ENCODE assay signal across 9 cellular contexts in the genomic region with DNA sequence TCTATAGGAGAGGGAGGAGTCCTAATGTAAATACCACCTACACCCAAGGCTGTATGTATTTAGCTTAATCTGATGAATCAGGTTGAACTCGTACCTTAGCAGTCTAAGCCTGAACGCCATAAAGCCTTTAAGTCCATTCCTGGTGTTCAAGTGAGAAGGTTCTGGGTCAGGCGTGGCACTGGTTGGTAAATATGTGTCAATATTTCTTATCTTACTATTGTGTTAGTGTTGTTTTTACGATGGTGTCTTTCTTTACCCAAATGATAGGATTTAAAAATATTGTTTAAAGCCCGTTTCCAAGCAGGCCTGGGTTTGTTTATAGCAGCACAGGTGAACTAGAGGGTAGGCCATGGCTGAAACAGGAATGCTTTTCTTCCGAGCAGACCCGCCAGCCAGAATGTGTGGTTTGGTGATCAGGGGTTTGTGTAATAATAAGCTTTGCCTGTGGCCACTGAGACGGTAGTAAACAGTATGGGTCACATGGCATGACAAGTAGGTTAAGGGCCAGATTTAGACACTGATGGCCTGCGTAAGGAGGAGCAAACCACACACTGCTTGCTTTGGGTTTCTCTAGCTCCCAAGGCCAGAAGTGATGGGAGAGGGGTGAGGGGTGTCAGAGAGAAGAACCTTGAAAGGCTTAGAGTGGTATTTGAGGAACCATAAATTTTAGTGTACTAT. TPM values are rescaled to one million over a fixed set of nuclear protein-coding genes. Genes with fewer than 3 reads are reported as not detected.
DNase-seq lines count a peak whose midpoint lies in the region; ATAC-seq, FAIRE-seq and TF ChIP-seq lines count a peak whose summit lies in the region.
"Had no signal": no experiment of that assay in that cellular context is flagged by ENCODE, and none has a peak within 500 bp of the region (broad histone marks: within the 10 kb centered on the region; RNA-seq: fewer than 3 reads in every experiment).

No MANE protein-coding gene starts in this region.

- H3K27ac ChIP-seq in duodenal mucosa (ENCODE audit: low read depth, low read length), result peak overlapping the region; percentile 3

- H3K36me3 ChIP-seq in duodenal mucosa (ENCODE audit: control insufficient read depth in 1 of 2, insufficient read depth in 2 of 2, low read length in 2 of 2), result no peaks in the 10 kb centered on the region

- peak overlapping the region; percentile 11 for H3K27ac Mint-ChIP-seq in osteocyte (ENCODE audit: unreplicated experiment)

- peak overlapping the region in 1 of 2 donors; percentile 31 for H3K9ac ChIP-seq in duodenal mucosa (ENCODE audit: low read depth in 1 of 2, low read length in 2 of 2)

- H3K4me1 ChIP-seq in duodenal mucosa (ENCODE audit: control insufficient read depth in 1 of 2, insufficient read depth in 2 of 2, low read length in 2 of 2), result peaks cover 25 to 30% of the 10 kb centered on the region in 2 donors

- TF ChIP-seq POLR2A in H54 (IDR thresholded peaks at IDR 0.05; ENCODE audit: low read depth, low read length), result no peak

- H3K4me1 Mint-ChIP-seq in osteocyte (ENCODE audit: unreplicated experiment), result peaks cover 26% of the 10 kb centered on the region

- no peak for TF ChIP-seq CTCF in osteocyte (IDR thresholded peaks at IDR 0.05)

- no peaks in the 10 kb centered on the region for H3K27me3 ChIP-seq in duodenal mucosa (ENCODE audit: control insufficient read depth in 1 of 2, insufficient read depth in 2 of 2, low read length in 2 of 2)

- peak overlapping the region in 1 of 2 donors; percentile 37 for H3K4me3 ChIP-seq in duodenal mucosa (ENCODE audit: low read depth in 1 of 2, low read length in 2 of 2)

- no peaks in the 10 kb centered on the region for H3K27me3 Mint-ChIP-seq in osteocyte (ENCODE audit: unreplicated experiment)

- no peak for FAIRE-seq in H54 (lab: Jason Lieb, UNC)
- FAIRE-seq in frontal cortex (lab: Jason Lieb, UNC), result no peak

- no peak overlapping the region for H3K4me3 Mint-ChIP-seq in osteocyte (ENCODE audit: unreplicated experiment)

- no peaks in the 10 kb centered on the region for H3K9me3 Mint-ChIP-seq in osteocyte (ENCODE audit: unreplicated experiment)

- DNase-seq in ELF-1 (ENCODE audit: low read depth, low spot score), result peak; percentile 72
- DNase-seq in NCI-H510A (lab: John Stamatoyannopoulos, UW), result peak; percentile 7
- DNase-seq in osteocyte (ENCODE audit: extremely low spot score, unreplicated experiment), result no peak
- DNase-seq in H54 (ENCODE audit: insufficient read length, low spot score), result no peak
- DNase-seq in OCI-M2 (lab: John Stamatoyannopoulos, UW; ENCODE audit: unreplicated experiment), result no peak
- DNase-seq in frontal cortex (ENCODE audit: low spot score in 2 of 2), result no peak
- DNase-seq: DMS79 treated with DMSO at 0.1 percent for 48 hours had no signal

- no peak for ATAC-seq in GM18909 (IDR thresholded peaks at IDR 0.05; ENCODE audit: poor library complexity, unreplicated experiment)

- H3K36me3 Mint-ChIP-seq in osteocyte (ENCODE audit: unreplicated experiment), result no peaks in the 10 kb centered on the region

- H3K9me3 ChIP-seq in duodenal mucosa (ENCODE audit: control insufficient read depth in 1 of 2, low read length in 2 of 2), result no peaks in the 10 kb centered on the region

RNA-seq across cellular contexts. Expression of a gene that starts 3.3 kb away (rescaled TPM):
- total RNA-seq in osteocyte (71.2 and 78.4 TPM in 2 replicates), frontal cortex (18.8 TPM)

RNA-seq across cellular contexts. Expression of a gene that starts 54.3 kb away (rescaled TPM):
- 59.1 and 61.8 TPM in 2 replicates for total RNA-seq in osteocyte
- 159 TPM for total RNA-seq in frontal cortex

RNA-seq across cellular contexts. Expression of a gene that starts 55.6 kb away (rescaled TPM):
- total RNA-seq in osteocyte (28.1 and 32.6 TPM in 2 replicates), frontal cortex (6.1 TPM)

RNA-seq across cellular contexts. Expression of a gene that starts 56.6 kb away (rescaled TPM):
- 12.6 and 23.3 TPM in 2 replicates for total RNA-seq in osteocyte
- total RNA-seq in frontal cortex, result 11.4 TPM

Comparison
In these comparisons a context has a peak if more than half of its experiments do, and no peak if none do; other contexts are left out.
1. DNase-seq: peak in ELF-1 (single experiment) and NCI-H510A (single experiment); none in osteocyte (single experiment), H54 (single experiment), OCI-M2 (single experiment) and frontal cortex (0 of 2).